In genomic region chr1:231422798-231423309, GRCh38 we compare ENCODE assay signal across 1 cellular context.
A peak's percentile ranks its signal among the peaks of the same experiment; 100 is the strongest.
TF ChIP-seq lines count a peak whose summit lies in the region.

No MANE protein-coding gene starts in this region.

TF ChIP-seq in GM12878, 131 proteins besides CTCF, POLR2A, EP300 and RAD21 (continued from another document):
- TF ChIP-seq CEBPZ (IDR thresholded peaks at IDR 0.05; ENCODE audit: low read depth, low read length) (no peak), ZNF687 (IDR thresholded peaks at IDR 0.05) (0 out of 2 replicates have a peak, but pooled peaks have one; percentile 23)
TF ChIP-seq in GM12878: peak in this region for 5.
